1 cellular context compared by ENCODE assay signal in the genomic region with DNA sequence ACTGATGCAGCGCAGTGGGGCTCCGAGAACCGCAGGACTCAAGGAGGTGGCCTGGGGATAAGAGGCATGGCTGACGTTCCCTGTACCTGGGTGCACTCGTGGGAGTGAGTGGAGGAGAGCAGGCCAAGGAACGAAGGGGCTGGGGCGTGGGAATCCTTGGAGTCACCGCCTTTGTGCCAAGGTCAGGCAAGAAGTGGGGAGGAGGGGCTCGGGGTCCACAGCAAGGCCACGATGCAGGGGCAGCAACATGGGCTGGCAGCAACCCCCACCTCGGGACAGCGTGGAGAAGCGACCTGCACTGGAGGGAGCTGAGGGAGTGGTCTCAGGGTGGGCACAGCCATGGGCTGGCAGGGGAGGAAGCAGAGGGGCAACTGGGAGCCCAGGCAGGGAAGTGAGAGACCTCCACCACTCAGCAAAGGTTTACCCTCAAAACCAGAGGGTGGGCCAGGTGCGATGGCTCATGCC.
TF ChIP-seq lines count a peak whose summit lies in the region.

No MANE protein-coding gene starts in this region.

TF ChIP-seq in HCT116, 20 proteins besides CTCF, POLR2A, EP300 and RAD21:
- TF ChIP-seq SRF (IDR thresholded peaks at IDR 0.05; ENCODE audit: low read depth), result no peak
TF ChIP-seq in HCT116: peak in this region for 0.
